In genomic region chr6:15714658-15715057, GRCh38 we compare ENCODE assay signal across 21 cellular contexts. TPM values are rescaled to one million over a fixed set of nuclear protein-coding genes. Genes with fewer than 3 reads are reported as not detected.
DNase-seq lines count a peak whose midpoint lies in the region; ATAC-seq, FAIRE-seq and TF ChIP-seq lines count a peak whose summit lies in the region.
"Had no signal": no experiment of that assay in that cellular context is flagged by ENCODE, and none has a peak within 500 bp of the region (broad histone marks: within the 10 kb centered on the region; RNA-seq: fewer than 3 reads in every experiment).

No MANE protein-coding gene starts in this region.

- H3K27ac Mint-ChIP-seq in activated T-cell treated with anti-CD3 and anti-CD28 coated beads, Interleukin-2, amount 50 U/mL, for 24 hours: peak overlapping the region; percentile 89
- peak overlapping the region; percentile 45 for H3K27ac Mint-ChIP-seq in activated T-helper 1 cell treated with anti-CD3 and anti-CD28 coated beads, Interleukin-12 subunit alpha, Interleukin-12 subunit beta, Interleukin-2, Interleukin-4 antibody, amounts not matched to agents 30 ng/mL and 10 ng/mL and 1 ng/mL, durations not matched to agents 14 hours and 24 hours and 36 hours
- H3K27ac Mint-ChIP-seq: B cell, CD14-positive monocyte had no signal

- no peaks in the 10 kb centered on the region for H3K27me3 ChIP-seq in bronchial epithelial cell (ENCODE audit: control insufficient read depth, insufficient read depth, low read length)
- H3K27me3 ChIP-seq in trophoblast cell (ENCODE audit: insufficient read depth, low read length): no peaks in the 10 kb centered on the region

- no peaks in the 10 kb centered on the region for H3K79me2 ChIP-seq in trophoblast cell (ENCODE audit: control insufficient read depth, insufficient read depth, low read length, poor library complexity)

- ATAC-seq in Right ventricle myocardium superior (ENCODE audit: poor library complexity): no peak
- ATAC-seq: A549, Right ventricle myocardium inferior had no signal

- intact Hi-C loops in activated T-helper 1 cell treated with anti-CD3 and anti-CD28 coated beads, Interleukin-12 subunit alpha, Interleukin-12 subunit beta, Interleukin-2, Interleukin-4 antibody, amounts not matched to agents 30 ng/mL and 10 ng/mL and 1 ng/mL, durations not matched to agents 14 hours and 24 hours and 36 hours (cut with micrococcal nuclease): loop anchor here (1.0 to 5.0 kb wide), 3 partner anchors 20 to 198 kb away; no protein-coding TSS in a partner anchor
- intact Hi-C loops in Right ventricle myocardium superior (cut with DNase I): no loop called here

- H3K36me3 ChIP-seq in bronchial epithelial cell (ENCODE audit: control insufficient read depth, insufficient read depth, low read length) (no peaks in the 10 kb centered on the region), trophoblast cell (ENCODE audit: control insufficient read depth in 1 of 2, insufficient read depth in 2 of 2, low read length in 2 of 2) (no peaks in the 10 kb centered on the region)

- no peak overlapping the region for H2BK120ac ChIP-seq in trophoblast cell (ENCODE audit: insufficient read depth, low read length, poor library complexity)

- H3K4me3 ChIP-seq in bronchial epithelial cell (ENCODE audit: low read depth, low read length) (no peak overlapping the region), trophoblast cell (ENCODE audit: low read depth, low read length) (no peak overlapping the region)
- H3K4me3 ChIP-seq: A549 had no signal

- no peak for DNase-seq in activated T-cell treated with anti-CD3 and anti-CD28 coated beads, Interleukin-2, amount 50 U/mL, for 24 hours
- DNase-seq in activated T-cell treated with anti-CD3 and anti-CD28 coated beads for 4 hours: no peak
- DNase-seq in GM12891 (ENCODE audit: insufficient read length, low spot score): no peak
- DNase-seq in activated T-helper 1 cell treated with anti-CD3 and anti-CD28 coated beads, Interleukin-12 subunit alpha, Interleukin-12 subunit beta, Interleukin-2, Interleukin-4 antibody, amounts not matched to agents 30 ng/mL and 10 ng/mL and 1 ng/mL, durations not matched to agents 14 hours and 24 hours and 36 hours (ENCODE audit: low spot score): no peak
- DNase-seq in bronchial epithelial cell (ENCODE audit: low read depth): no peak
- no peak for DNase-seq in trophoblast cell
- DNase-seq in Right ventricle myocardium superior: no peak
- DNase-seq in NCI-H82 (lab: John Stamatoyannopoulos, UW): no peak
- DNase-seq: IMR-90, MV-4-11, NCI-H1694, NCI-H2081 treated with DMSO at 0.1 percent for 48 hours, NCI-H2171 treated with DMSO at 0.1 percent for 48 hours, NCI-H526, OCI-M1 had no signal

- peaks cover 8% of the 10 kb centered on the region for H3K9me3 Mint-ChIP-seq in activated T-cell treated with anti-CD3 and anti-CD28 coated beads, Interleukin-2, amount 50 U/mL, for 24 hours
- peaks cover 8% of the 10 kb centered on the region for H3K9me3 Mint-ChIP-seq in activated T-helper 1 cell treated with anti-CD3 and anti-CD28 coated beads, Interleukin-12 subunit alpha, Interleukin-12 subunit beta, Interleukin-2, Interleukin-4 antibody, amounts not matched to agents 30 ng/mL and 10 ng/mL and 1 ng/mL, durations not matched to agents 14 hours and 24 hours and 36 hours

- H3K4me2 ChIP-seq in trophoblast cell (ENCODE audit: low read length): no peak overlapping the region
- H3K4me2 ChIP-seq: A549 had no signal

- peaks cover 3% of the 10 kb centered on the region for H3K9me3 ChIP-seq in trophoblast cell (ENCODE audit: insufficient read depth, low read depth, low read length)
- H3K9me3 ChIP-seq: A549 had no signal

- peaks cover 6% of the 10 kb centered on the region for H3K27me3 Mint-ChIP-seq in activated T-cell treated with anti-CD3 and anti-CD28 coated beads, Interleukin-2, amount 50 U/mL, for 24 hours
- peaks cover under 1% of the 10 kb centered on the region for H3K27me3 Mint-ChIP-seq in activated T-helper 1 cell treated with anti-CD3 and anti-CD28 coated beads, Interleukin-12 subunit alpha, Interleukin-12 subunit beta, Interleukin-2, Interleukin-4 antibody, amounts not matched to agents 30 ng/mL and 10 ng/mL and 1 ng/mL, durations not matched to agents 14 hours and 24 hours and 36 hours (ENCODE audit: insufficient read depth)

- no peak overlapping the region for H2BK5ac ChIP-seq in trophoblast cell (ENCODE audit: low read depth, low read length, poor library complexity)

- no CpG with 5 or more reads among the region's 2 CpGs for WGBS in trophoblast cell (ENCODE audit: extremely low coverage, insufficient coverage, insufficient read length)

- no peak overlapping the region for H3K14ac ChIP-seq in trophoblast cell (ENCODE audit: low read length)

- no peaks in the 10 kb centered on the region for H3K36me3 Mint-ChIP-seq in activated T-cell treated with anti-CD3 and anti-CD28 coated beads, Interleukin-2, amount 50 U/mL, for 24 hours (ENCODE audit: low read depth)
- H3K36me3 Mint-ChIP-seq in activated T-helper 1 cell treated with anti-CD3 and anti-CD28 coated beads, Interleukin-12 subunit alpha, Interleukin-12 subunit beta, Interleukin-2, Interleukin-4 antibody, amounts not matched to agents 30 ng/mL and 10 ng/mL and 1 ng/mL, durations not matched to agents 14 hours and 24 hours and 36 hours (ENCODE audit: low read depth): no peaks in the 10 kb centered on the region
- H3K36me3 Mint-ChIP-seq: CD14-positive monocyte had no signal

- peaks cover 27% of the 10 kb centered on the region for H3K4me1 Mint-ChIP-seq in activated T-cell treated with anti-CD3 and anti-CD28 coated beads, Interleukin-2, amount 50 U/mL, for 24 hours (ENCODE audit: low read depth)
- peaks cover 11% of the 10 kb centered on the region for H3K4me1 Mint-ChIP-seq in activated T-helper 1 cell treated with anti-CD3 and anti-CD28 coated beads, Interleukin-12 subunit alpha, Interleukin-12 subunit beta, Interleukin-2, Interleukin-4 antibody, amounts not matched to agents 30 ng/mL and 10 ng/mL and 1 ng/mL, durations not matched to agents 14 hours and 24 hours and 36 hours (ENCODE audit: low read depth)
- H3K4me1 Mint-ChIP-seq: B cell had no signal

- H3K23ac ChIP-seq in trophoblast cell (ENCODE audit: low read length): no peak overlapping the region

- no peak overlapping the region for H4K8ac ChIP-seq in trophoblast cell (ENCODE audit: low read depth, low read length)

- no peak overlapping the region for H3K27ac ChIP-seq in trophoblast cell (ENCODE audit: low read depth, low read length)
- H3K27ac ChIP-seq: A549 had no signal

- no peak overlapping the region for H2BK12ac ChIP-seq in trophoblast cell (ENCODE audit: low read length)

- H2AK5ac ChIP-seq in trophoblast cell (ENCODE audit: low read length): no peak overlapping the region

- H3K4me3 Mint-ChIP-seq in activated T-cell treated with anti-CD3 and anti-CD28 coated beads, Interleukin-2, amount 50 U/mL, for 24 hours: no peak overlapping the region
- H3K4me3 Mint-ChIP-seq in activated T-helper 1 cell treated with anti-CD3 and anti-CD28 coated beads, Interleukin-12 subunit alpha, Interleukin-12 subunit beta, Interleukin-2, Interleukin-4 antibody, amounts not matched to agents 30 ng/mL and 10 ng/mL and 1 ng/mL, durations not matched to agents 14 hours and 24 hours and 36 hours: no peak overlapping the region
- H3K4me3 Mint-ChIP-seq: B cell, CD14-positive monocyte had no signal

- no peak overlapping the region for H3K4ac ChIP-seq in trophoblast cell (ENCODE audit: low read depth, low read length)

- no peak overlapping the region for H3K18ac ChIP-seq in trophoblast cell (ENCODE audit: low read length)

- no peak overlapping the region for H4K12ac ChIP-seq in trophoblast cell (ENCODE audit: low read depth, low read length)

- no peak for TF ChIP-seq POLR2A in GM12891 (IDR thresholded peaks at IDR 0.05; ENCODE audit: low read depth, low read length)

- no peak overlapping the region for H2AFZ ChIP-seq in trophoblast cell (ENCODE audit: insufficient read depth, low read length, poor library complexity)

- H3K9ac ChIP-seq in trophoblast cell (ENCODE audit: low read length): no peak overlapping the region

- H4K91ac ChIP-seq in trophoblast cell (ENCODE audit: low read depth, low read length): no peak overlapping the region

- H3K4me1 ChIP-seq in trophoblast cell (ENCODE audit: control insufficient read depth in 1 of 2, insufficient read depth in 2 of 2, low read length in 2 of 2): no peaks in the 10 kb centered on the region
- H3K4me1 ChIP-seq: A549 had no signal

- H3K79me1 ChIP-seq in trophoblast cell (ENCODE audit: low read length): no peaks in the 10 kb centered on the region

- peak; percentile 5 for FAIRE-seq in GM12891 (lab: Jason Lieb, UNC)
- FAIRE-seq in bronchial epithelial cell (lab: Jason Lieb, UNC): peak; percentile 23
- FAIRE-seq: A549, G401.6, HTR-8/SVneo had no signal

- no peak for TF ChIP-seq CTCF in bronchial epithelial cell (IDR thresholded peaks at IDR 0.05; ENCODE audit: insufficient read depth, low read length, severe bottlenecking)

TF ChIP-seq in GM12891, 5 proteins besides CTCF, POLR2A, EP300 and RAD21:
- TF ChIP-seq PAX5 (IDR thresholded peaks at IDR 0.05; ENCODE audit: insufficient read depth, low read length, severe bottlenecking) (no peak), POU2F2 (IDR thresholded peaks at IDR 0.05; ENCODE audit: low read depth, low read length) (no peak), TAF1 (IDR thresholded peaks at IDR 0.05; ENCODE audit: low read depth, low read length) (no peak), POLR2AphosphoS5 (IDR thresholded peaks at IDR 0.05; ENCODE audit: low read depth, low read length) (no peak), SPI1 (IDR thresholded peaks at IDR 0.05; ENCODE audit: low read depth, low read length) (no peak)

RNA-seq across cellular contexts. Expression of gene DTNBP1, which starts 51.8 kb away (rescaled TPM):
- polyA plus RNA-seq in GM12891 (2012; ENCODE audit: low read depth, missing spikeins): 19.3 TPM
- total RNA-seq in activated T-helper 1 cell treated with anti-CD3 and anti-CD28 coated beads, Interleukin-12 subunit alpha, Interleukin-12 subunit beta, Interleukin-2, Interleukin-4 antibody, amounts not matched to agents 30 ng/mL and 10 ng/mL and 1 ng/mL, durations not matched to agents 14 hours and 24 hours and 36 hours: 17.2 and 19.2 TPM in 2 replicates
- total RNA-seq in bronchial epithelial cell: 6.3 and 11.0 TPM in 2 replicates
- 15.2 and 15.3 TPM in 2 replicates for polyA plus RNA-seq in trophoblast cell (2013)
- 20.8 TPM for total RNA-seq in Right ventricle myocardium superior
